Comparison of ENCODE assay signal across 15 cellular contexts in the genomic region with DNA sequence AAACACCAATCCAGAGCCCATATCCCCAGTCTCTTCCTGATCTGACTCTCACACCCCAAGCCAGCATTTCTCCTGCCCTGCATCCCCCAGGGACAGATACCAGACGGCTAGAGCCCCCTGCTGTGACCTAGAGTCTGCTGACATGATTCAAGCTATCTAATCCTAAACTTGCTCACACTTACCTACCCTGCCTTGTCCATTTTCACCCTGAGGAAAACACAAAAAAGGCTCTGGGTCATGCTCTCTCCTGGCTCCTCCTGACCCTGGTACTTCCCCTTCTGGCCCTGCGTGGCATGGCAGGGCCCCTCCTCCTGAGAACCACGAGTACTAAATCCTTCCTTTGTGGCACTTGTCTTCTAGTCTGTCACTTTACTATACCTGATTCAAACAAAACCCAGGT. TPM values are rescaled to one million over a fixed set of nuclear protein-coding genes. Genes with fewer than 3 reads are reported as not detected.
DNase-seq lines count a peak whose midpoint lies in the region; ATAC-seq, FAIRE-seq and TF ChIP-seq lines count a peak whose summit lies in the region.
"Had no signal": no experiment of that assay in that cellular context is flagged by ENCODE, and none has a peak within 500 bp of the region (broad histone marks: within the 10 kb centered on the region; RNA-seq: fewer than 3 reads in every experiment).

No MANE protein-coding gene starts in this region.

- POLR2A ChIA-PET in HepG2 (lab: Yijun Ruan, JAX) = no interaction called here

- TF ChIP-seq CTCF in HepG2 (CRISPR knock-in tag; IDR thresholded peaks at IDR 0.05) (no peak), right lobe of liver (IDR thresholded peaks at IDR 0.05) (no peak), choroid plexus epithelial cell (conservative IDR thresholded peaks at IDR 0.05; ENCODE audit: low read depth, low read length) (no peak)

- no peak for TF ChIP-seq RAD21 in HepG2 (CRISPR knock-in tag; IDR thresholded peaks at IDR 0.05)

- H3K9ac ChIP-seq in HepG2 (ENCODE audit: insufficient read depth, low read depth, low read length) = peak overlapping the region; percentile 1; the same call in 1 of the 2 replicates

- no peak for ATAC-seq in HepG2
- ATAC-seq in right lobe of liver = no peak
- no peak for ATAC-seq in HG03175 (IDR thresholded peaks at IDR 0.05; ENCODE audit: unreplicated experiment)
- ATAC-seq in HG03354 (IDR thresholded peaks at IDR 0.05; ENCODE audit: poor library complexity, severe bottlenecking, unreplicated experiment) = no peak
- ATAC-seq in HG03342 (IDR thresholded peaks at IDR 0.05; ENCODE audit: unreplicated experiment) = no peak
- ATAC-seq: gastrocnemius medialis, left lobe of liver, pancreas had no signal

- TF ChIP-seq POLR2A in HepG2 (IDR thresholded peaks at IDR 0.05; ENCODE audit: insufficient read depth in 1 of 2, low read depth in 2 of 2, low read length in 2 of 2) (no peak), right lobe of liver (IDR thresholded peaks at IDR 0.05) (no peak)

- peaks cover 48% of the 10 kb centered on the region for H3K4me1 ChIP-seq in HepG2 (ENCODE audit: insufficient read depth, low read length)
- H3K4me1 ChIP-seq in right lobe of liver = peaks cover 0 to 13% (median 3%) of the 10 kb centered on the region in 4 donors

- H3K4me3 ChIP-seq in HepG2 (replicated peaks in 1 of 3; ENCODE audit: insufficient read depth in 1 of 3, low read depth in 2 of 3, low read length in 3 of 3) (no peak overlapping the region), right lobe of liver (no peak overlapping the region), choroid plexus epithelial cell (ENCODE audit: low read depth, low read length) (no peak overlapping the region)
- H3K4me3 ChIP-seq: gastrocnemius medialis, pancreas, tibial nerve had no signal

- FAIRE-seq in HepG2 (lab: Jason Lieb, UNC) = no peak
- FAIRE-seq: pancreas had no signal

- no peaks in the 10 kb centered on the region for H3K9me3 ChIP-seq in HepG2 (ENCODE audit: low read length)
- H3K9me3 ChIP-seq in right lobe of liver = no peaks in the 10 kb centered on the region
- H3K9me3 ChIP-seq: gastrocnemius medialis, pancreas, tibial nerve had no signal

- H3K36me3 ChIP-seq in HepG2 (replicated peaks in 1 of 2; ENCODE audit: control insufficient read depth in 1 of 2, insufficient read depth in 2 of 2, low read length in 2 of 2) (no peaks in the 10 kb centered on the region), right lobe of liver (no peaks in the 10 kb centered on the region)
- H3K36me3 ChIP-seq: gastrocnemius medialis, pancreas, tibial nerve had no signal

- peak overlapping the region; percentile 31 for H2AFZ ChIP-seq in HepG2 (ENCODE audit: low read length)

- TF ChIP-seq EP300 in HepG2 (IDR thresholded peaks at IDR 0.05; ENCODE audit: low read depth in 2 of 2, low read length in 2 of 2) (no peak), HepG2 (CRISPR knock-in tag; IDR thresholded peaks at IDR 0.05; ENCODE audit: borderline replicate concordance) (no peak)

- H3K27ac ChIP-seq in HepG2 (ENCODE audit: extremely low read length, insufficient read depth, low read length) (no peak overlapping the region), right lobe of liver (no peak overlapping the region)
- H3K27ac ChIP-seq: C4-2B, gastrocnemius medialis, pancreas, tibial nerve had no signal

- H3K79me2 ChIP-seq in HepG2 (ENCODE audit: insufficient read depth, low read length) = peaks cover 14% of the 10 kb centered on the region

- BruUV-seq in HepG2 (replicated peaks; lab: Mats Ljungman, UMichigan) = no TSS peak

- no peaks in the 10 kb centered on the region; the same call in 1 of the 2 replicates for H4K20me1 ChIP-seq in HepG2 (ENCODE audit: insufficient read depth, low read length)

- H3K27me3 ChIP-seq in HepG2 (ENCODE audit: control insufficient read depth in 1 of 2, insufficient read depth in 2 of 2, low read length in 2 of 2) (peaks cover 1 to 17% of the 10 kb centered on the region in 2 experiments; a peak in 4 of 5 replicates), right lobe of liver (no peaks in the 10 kb centered on the region)
- H3K27me3 ChIP-seq: gastrocnemius medialis, pancreas, tibial nerve had no signal

- 2% methylated on average over 3 of the region's 3 CpGs for WGBS in HepG2 (ENCODE audit: low lambda C conversion rate)
- 16% methylated on average over 3 of the region's 3 CpGs for WGBS in right lobe of liver (ENCODE audit: insufficient coverage, low coverage, low lambda C conversion rate, missing lambda C conversion rate)

- peak overlapping the region; percentile 47 for H3K4me2 ChIP-seq in HepG2 (ENCODE audit: low read depth, low read length)

- in situ Hi-C loops in HepG2 (cut with HindIII; ENCODE audit: extremely low pct_ligation_motif_present, low pct_unique_long_range_greater_than_20kb) = no loop called here

- DNase-seq in HepG2 (ENCODE audit: low spot score) (no peak), right lobe of liver (no peak), NOMO-1 treated with dmso at 0.1 percent for 144 hours (lab: John Stamatoyannopoulos, UW; ENCODE audit: unreplicated experiment) (peak; percentile 79), choroid plexus epithelial cell (ENCODE audit: low read depth) (peak; percentile 40), HuH-7.5 (ENCODE audit: low spot score) (no peak)
- DNase-seq: gastrocnemius medialis; NCI-H226; pancreas; stimulated activated CD4-positive, alpha-beta T cell treated with anti-CD3 and anti-CD28 coated beads, Interleukin-4, amount 100 ng/mL, for 4 hours had no signal

- intact Hi-C loops in HepG2 (cut with micrococcal nuclease; ENCODE audit: unreplicated experiment) (no loop called here), right lobe of liver (cut with DNase I) (no loop called here)

- CTCF ChIA-PET in HepG2 (lab: Yijun Ruan, JAX; ENCODE audit: low intra/inter-chr PET ratio, low total read pairs) = no interaction called here

RNA-seq across cellular contexts. Expression of a gene that starts 2.8 kb away (rescaled TPM):
- 13.4 and 21.7 TPM in 2 replicates for total RNA-seq in HepG2 (2016; rRNA removed; fragmentation: Illumina TruSeq; extraction: Trizol)
- 8.4 and 10.0 TPM in 2 replicates for total RNA-seq in HepG2 (2016; cell fraction: cytosol; rRNA removed; fragmentation: Illumina TruSeq; extraction: Trizol; ENCODE audit: low read depth)
- total RNA-seq in HepG2 (2016; cell fraction: insoluble cytoplasmic fraction; rRNA removed; fragmentation: Illumina TruSeq; extraction: Trizol) = 12.6 and 23.4 TPM in 2 replicates
- total RNA-seq in HepG2 (2016; cell fraction: membrane; rRNA removed; fragmentation: Illumina TruSeq; extraction: Trizol) = 8.5 and 10.9 TPM in 2 replicates
- 14.0 and 15.0 TPM in 2 replicates for total RNA-seq in HepG2 (2016; cell fraction: nucleus; rRNA removed; fragmentation: Illumina TruSeq; extraction: Trizol)
- polyA plus RNA-seq in HepG2 (2011; rRNA removed) = 44.4 and 50.9 TPM in 2 replicates
- polyA plus RNA-seq in HepG2 (2011; cell fraction: cytosol; rRNA removed) = 23.8 and 38.3 TPM in 2 replicates
- 240 and 305 TPM in 2 replicates for polyA plus RNA-seq in HepG2 (2011; cell fraction: nucleus; rRNA removed)
- polyA plus RNA-seq in HepG2 (2012) = 16.2 and 19.0 TPM in 2 replicates
- polyA plus RNA-seq in HepG2 (2016; cell fraction: cytosol; fragmentation: Illumina TruSeq; extraction: Trizol; ENCODE audit: low read depth) = 5.5 and 7.1 TPM in 2 replicates
- 13.7 and 16.1 TPM in 2 replicates for polyA plus RNA-seq in HepG2 (2016; cell fraction: insoluble cytoplasmic fraction; fragmentation: Illumina TruSeq; extraction: Trizol; ENCODE audit: low read depth)
- polyA plus RNA-seq in HepG2 (2016; cell fraction: membrane; fragmentation: Illumina TruSeq; extraction: Trizol; ENCODE audit: low read depth) = 6.1 and 7.5 TPM in 2 replicates
- polyA plus RNA-seq in HepG2 (2016; cell fraction: nucleus; fragmentation: Illumina TruSeq; extraction: Trizol; ENCODE audit: insufficient read depth, low read depth) = 53.7 and 57.4 TPM in 2 replicates
- polyA minus RNA-seq in HepG2 (2011; rRNA and poly(A)+ RNA removed; ENCODE audit: low replicate concordance) = 48.5 and 187 TPM in 2 replicates
- 10.7 and 12.0 TPM in 2 replicates for polyA minus RNA-seq in HepG2 (2011; cell fraction: cytosol; rRNA and poly(A)+ RNA removed)
- polyA minus RNA-seq in HepG2 (2011; cell fraction: nucleus; rRNA and poly(A)+ RNA removed) = 32.6 and 32.9 TPM in 2 replicates
- total RNA-seq in right lobe of liver = 10 to 100 TPM; 19.1 to 45.0 (median 25.2) TPM

RNA-seq across cellular contexts. Expression of a gene that starts 12.3 kb away (rescaled TPM):
- total RNA-seq in HepG2 (2016; rRNA removed; fragmentation: Illumina TruSeq; extraction: Trizol) (29.6 and 38.7 TPM in 2 replicates), right lobe of liver (10 to 100 TPM in 2 of 6 experiments, 1 to 10 TPM in 4; 8.4 to 11.7 (median 9.0) TPM)
- total RNA-seq in HepG2 (2016; cell fraction: cytosol; rRNA removed; fragmentation: Illumina TruSeq; extraction: Trizol; ENCODE audit: low read depth) = 103 and 108 TPM in 2 replicates
- 26.0 and 40.1 TPM in 2 replicates for total RNA-seq in HepG2 (2016; cell fraction: insoluble cytoplasmic fraction; rRNA removed; fragmentation: Illumina TruSeq; extraction: Trizol)
- 93.6 and 97.4 TPM in 2 replicates for total RNA-seq in HepG2 (2016; cell fraction: membrane; rRNA removed; fragmentation: Illumina TruSeq; extraction: Trizol)
- 26.3 and 30.8 TPM in 2 replicates for total RNA-seq in HepG2 (2016; cell fraction: nucleus; rRNA removed; fragmentation: Illumina TruSeq; extraction: Trizol)
- 21.3 and 21.8 TPM in 2 replicates for polyA plus RNA-seq in HepG2 (2011; rRNA removed)
- polyA plus RNA-seq in HepG2 (2011; cell fraction: cytosol; rRNA removed) = 19.1 and 23.2 TPM in 2 replicates
- polyA plus RNA-seq in HepG2 (2011; cell fraction: nucleus; rRNA removed) = 46.9 and 49.7 TPM in 2 replicates
- 16.9 and 18.6 TPM in 2 replicates for polyA plus RNA-seq in HepG2 (2012)
- polyA plus RNA-seq in HepG2 (2016; cell fraction: cytosol; fragmentation: Illumina TruSeq; extraction: Trizol; ENCODE audit: low read depth) = 80.6 TPM in 2 replicates
- 32.1 and 34.5 TPM in 2 replicates for polyA plus RNA-seq in HepG2 (2016; cell fraction: insoluble cytoplasmic fraction; fragmentation: Illumina TruSeq; extraction: Trizol; ENCODE audit: low read depth)
- polyA plus RNA-seq in HepG2 (2016; cell fraction: membrane; fragmentation: Illumina TruSeq; extraction: Trizol; ENCODE audit: low read depth) = 89.7 and 93.0 TPM in 2 replicates
- 60.9 and 67.4 TPM in 2 replicates for polyA plus RNA-seq in HepG2 (2016; cell fraction: nucleus; fragmentation: Illumina TruSeq; extraction: Trizol; ENCODE audit: insufficient read depth, low read depth)
- 9.8 and 59.1 TPM in 2 replicates for polyA minus RNA-seq in HepG2 (2011; rRNA and poly(A)+ RNA removed; ENCODE audit: low replicate concordance)
- 6.4 and 6.5 TPM in 2 replicates for polyA minus RNA-seq in HepG2 (2011; cell fraction: cytosol; rRNA and poly(A)+ RNA removed)
- 13.0 and 13.1 TPM in 2 replicates for polyA minus RNA-seq in HepG2 (2011; cell fraction: nucleus; rRNA and poly(A)+ RNA removed)

RNA-seq across cellular contexts. Expression of a gene that starts 16.1 kb away (rescaled TPM):
- total RNA-seq in HepG2 (2016; rRNA removed; fragmentation: Illumina TruSeq; extraction: Trizol) = 19.2 and 23.0 TPM in 2 replicates
- total RNA-seq in HepG2 (2016; cell fraction: cytosol; rRNA removed; fragmentation: Illumina TruSeq; extraction: Trizol; ENCODE audit: low read depth) = 32.6 and 34.0 TPM in 2 replicates
- 15.2 and 25.2 TPM in 2 replicates for total RNA-seq in HepG2 (2016; cell fraction: insoluble cytoplasmic fraction; rRNA removed; fragmentation: Illumina TruSeq; extraction: Trizol)
- total RNA-seq in HepG2 (2016; cell fraction: membrane; rRNA removed; fragmentation: Illumina TruSeq; extraction: Trizol) = 17.9 and 21.2 TPM in 2 replicates
- 21.3 and 28.8 TPM in 2 replicates for total RNA-seq in HepG2 (2016; cell fraction: nucleus; rRNA removed; fragmentation: Illumina TruSeq; extraction: Trizol)
- 27.1 and 32.7 TPM in 2 replicates for polyA plus RNA-seq in HepG2 (2011; rRNA removed)
- 15.3 and 21.9 TPM in 2 replicates for polyA plus RNA-seq in HepG2 (2011; cell fraction: cytosol; rRNA removed)
- polyA plus RNA-seq in HepG2 (2011; cell fraction: nucleus; rRNA removed) = 115 and 134 TPM in 2 replicates
- 23.7 and 24.3 TPM in 2 replicates for polyA plus RNA-seq in HepG2 (2012)
- 2.4 TPM in 2 replicates for polyA plus RNA-seq in HepG2 (2016; cell fraction: cytosol; fragmentation: Illumina TruSeq; extraction: Trizol; ENCODE audit: low read depth)
- 15.9 and 22.8 TPM in 2 replicates for polyA plus RNA-seq in HepG2 (2016; cell fraction: insoluble cytoplasmic fraction; fragmentation: Illumina TruSeq; extraction: Trizol; ENCODE audit: low read depth)
- 6.3 and 6.9 TPM in 2 replicates for polyA plus RNA-seq in HepG2 (2016; cell fraction: membrane; fragmentation: Illumina TruSeq; extraction: Trizol; ENCODE audit: low read depth)
- polyA plus RNA-seq in HepG2 (2016; cell fraction: nucleus; fragmentation: Illumina TruSeq; extraction: Trizol; ENCODE audit: insufficient read depth, low read depth) = 70.5 and 71.6 TPM in 2 replicates
- polyA minus RNA-seq in HepG2 (2011; rRNA and poly(A)+ RNA removed; ENCODE audit: low replicate concordance) = 74.8 and 208 TPM in 2 replicates
- 20.1 and 23.4 TPM in 2 replicates for polyA minus RNA-seq in HepG2 (2011; cell fraction: cytosol; rRNA and poly(A)+ RNA removed)
- polyA minus RNA-seq in HepG2 (2011; cell fraction: nucleus; rRNA and poly(A)+ RNA removed) = 41.9 and 46.2 TPM in 2 replicates
- total RNA-seq in right lobe of liver = 10 to 100 TPM; 26.8 to 51.9 (median 36.7) TPM

RNA-seq across cellular contexts. Expression of a gene that starts 23.9 kb away (rescaled TPM):
- total RNA-seq in HepG2 (2016; rRNA removed; fragmentation: Illumina TruSeq; extraction: Trizol) (22.6 and 31.6 TPM in 2 replicates), right lobe of liver (10 to 100 TPM in 5 of 6 experiments, 1 to 10 TPM in 1; 9.2 to 17.8 (median 11.8) TPM)
- 23.7 and 28.0 TPM in 2 replicates for total RNA-seq in HepG2 (2016; cell fraction: cytosol; rRNA removed; fragmentation: Illumina TruSeq; extraction: Trizol; ENCODE audit: low read depth)
- total RNA-seq in HepG2 (2016; cell fraction: insoluble cytoplasmic fraction; rRNA removed; fragmentation: Illumina TruSeq; extraction: Trizol) = 21.4 and 31.8 TPM in 2 replicates
- 27.7 and 31.4 TPM in 2 replicates for total RNA-seq in HepG2 (2016; cell fraction: membrane; rRNA removed; fragmentation: Illumina TruSeq; extraction: Trizol)
- total RNA-seq in HepG2 (2016; cell fraction: nucleus; rRNA removed; fragmentation: Illumina TruSeq; extraction: Trizol) = 34.5 and 40.2 TPM in 2 replicates
- polyA plus RNA-seq in HepG2 (2011; rRNA removed) = 27.6 and 36.9 TPM in 2 replicates
- 15.3 and 20.0 TPM in 2 replicates for polyA plus RNA-seq in HepG2 (2011; cell fraction: cytosol; rRNA removed)
- 128 and 151 TPM in 2 replicates for polyA plus RNA-seq in HepG2 (2011; cell fraction: nucleus; rRNA removed)
- polyA plus RNA-seq in HepG2 (2012) = 15.1 and 23.7 TPM in 2 replicates
- 12.4 and 19.6 TPM in 2 replicates for polyA plus RNA-seq in HepG2 (2016; cell fraction: cytosol; fragmentation: Illumina TruSeq; extraction: Trizol; ENCODE audit: low read depth)
- 16.4 and 19.1 TPM in 2 replicates for polyA plus RNA-seq in HepG2 (2016; cell fraction: insoluble cytoplasmic fraction; fragmentation: Illumina TruSeq; extraction: Trizol; ENCODE audit: low read depth)
- polyA plus RNA-seq in HepG2 (2016; cell fraction: membrane; fragmentation: Illumina TruSeq; extraction: Trizol; ENCODE audit: low read depth) = 18.6 and 24.9 TPM in 2 replicates
- polyA plus RNA-seq in HepG2 (2016; cell fraction: nucleus; fragmentation: Illumina TruSeq; extraction: Trizol; ENCODE audit: insufficient read depth, low read depth) = 78.6 and 82.4 TPM in 2 replicates
- polyA minus RNA-seq in HepG2 (2011; rRNA and poly(A)+ RNA removed; ENCODE audit: low replicate concordance) = 13.7 and 46.0 TPM in 2 replicates
- 4.0 and 7.5 TPM in 2 replicates for polyA minus RNA-seq in HepG2 (2011; cell fraction: cytosol; rRNA and poly(A)+ RNA removed)
- polyA minus RNA-seq in HepG2 (2011; cell fraction: nucleus; rRNA and poly(A)+ RNA removed) = 27.8 and 33.3 TPM in 2 replicates

RNA-seq across cellular contexts. Expression of a gene that starts 51.0 kb away (rescaled TPM):
- total RNA-seq in HepG2 (2016; rRNA removed; fragmentation: Illumina TruSeq; extraction: Trizol) (48.9 and 54.0 TPM in 2 replicates), right lobe of liver (10 to 100 TPM; 43.4 to 97.8 (median 74.0) TPM)
- 48.5 and 55.5 TPM in 2 replicates for total RNA-seq in HepG2 (2016; cell fraction: cytosol; rRNA removed; fragmentation: Illumina TruSeq; extraction: Trizol; ENCODE audit: low read depth)
- 53.0 and 54.1 TPM in 2 replicates for total RNA-seq in HepG2 (2016; cell fraction: insoluble cytoplasmic fraction; rRNA removed; fragmentation: Illumina TruSeq; extraction: Trizol)
- total RNA-seq in HepG2 (2016; cell fraction: membrane; rRNA removed; fragmentation: Illumina TruSeq; extraction: Trizol) = 49.2 and 61.1 TPM in 2 replicates
- 19.0 and 19.6 TPM in 2 replicates for total RNA-seq in HepG2 (2016; cell fraction: nucleus; rRNA removed; fragmentation: Illumina TruSeq; extraction: Trizol)
- 20.9 and 23.4 TPM in 2 replicates for polyA plus RNA-seq in HepG2 (2011; rRNA removed)
- 18.5 and 46.9 TPM in 2 replicates for polyA plus RNA-seq in HepG2 (2011; cell fraction: cytosol; rRNA removed)
- polyA plus RNA-seq in HepG2 (2011; cell fraction: nucleus; rRNA removed) = 23.0 and 28.2 TPM in 2 replicates
- polyA plus RNA-seq in HepG2 (2012) = 15.6 and 26.9 TPM in 2 replicates
- 54.8 and 61.0 TPM in 2 replicates for polyA plus RNA-seq in HepG2 (2016; cell fraction: cytosol; fragmentation: Illumina TruSeq; extraction: Trizol; ENCODE audit: low read depth)
- polyA plus RNA-seq in HepG2 (2016; cell fraction: insoluble cytoplasmic fraction; fragmentation: Illumina TruSeq; extraction: Trizol; ENCODE audit: low read depth) = 43.5 and 50.2 TPM in 2 replicates
- 42.3 and 46.2 TPM in 2 replicates for polyA plus RNA-seq in HepG2 (2016; cell fraction: membrane; fragmentation: Illumina TruSeq; extraction: Trizol; ENCODE audit: low read depth)
- polyA plus RNA-seq in HepG2 (2016; cell fraction: nucleus; fragmentation: Illumina TruSeq; extraction: Trizol; ENCODE audit: insufficient read depth, low read depth) = 35.6 and 38.1 TPM in 2 replicates
- polyA minus RNA-seq in HepG2 (2011; rRNA and poly(A)+ RNA removed; ENCODE audit: low replicate concordance) = 6.4 and 7.1 TPM in 2 replicates
- 8.6 and 11.1 TPM in 2 replicates for polyA minus RNA-seq in HepG2 (2011; cell fraction: cytosol; rRNA and poly(A)+ RNA removed)
- polyA minus RNA-seq in HepG2 (2011; cell fraction: nucleus; rRNA and poly(A)+ RNA removed) = 2.1 and 2.2 TPM in 2 replicates

Comparison
In these comparisons a context has a peak if more than half of its experiments do, and no peak if none do; other contexts are left out.
1. DNase-seq: peak in NOMO-1 treated with dmso at 0.1 percent for 144 hours (single experiment) and choroid plexus epithelial cell (single experiment); none in HepG2 (single experiment), right lobe of liver (0 of 3) and HuH-7.5 (single experiment).